Comparison of ENCODE assay signal across 27 cellular contexts in genomic region chr9:5900622-5901021, GRCh38. TPM values are rescaled to one million over a fixed set of nuclear protein-coding genes. Genes with fewer than 3 reads are reported as not detected.
"Had no signal": no experiment of that assay in that cellular context is flagged by ENCODE, and none has a peak within 500 bp of the region (broad histone marks: within the 10 kb centered on the region; RNA-seq: fewer than 3 reads in every experiment).

No MANE protein-coding gene starts in this region.

- H3K4me3 ChIP-seq: breast epithelium, Peyer's patch, SJCRH30 had no signal

- H3K9me3 Mint-ChIP-seq: activated naive CD4-positive, alpha-beta T cell treated with anti-CD3 and anti-CD28 coated beads, Interleukin-2, amount 10 ng/mL, durations not matched to agents 7 days and 5 days; activated T-cell treated with anti-CD3 and anti-CD28 coated beads, Interleukin-2, amount 50 U/mL, for 24 hours; T-helper 1 cell treated with Interleukin-12 subunit alpha and Interleukin-12 subunit beta and Interleukin-4 antibody, amounts not matched to agents 30 μg/mL and 1 μg/mL, for 36 hours; WTC11 had no signal

- H3K36me3 Mint-ChIP-seq: WTC11 had no signal

- H3K4me1 Mint-ChIP-seq: WTC11 had no signal

- H3K36me3 ChIP-seq: breast epithelium, SJCRH30 had no signal

- ATAC-seq: activated CD8-positive, alpha-beta T cell treated with anti-CD3 and anti-CD28 coated beads, Interleukin-2, amount 10 ng/mL, durations not matched to agents 7 days and 5 days; WTC11 had no signal

- H3K4me1 ChIP-seq: breast epithelium, Peyer's patch, SJCRH30 had no signal

- H3K27me3 Mint-ChIP-seq: activated naive CD4-positive, alpha-beta T cell treated with anti-CD3 and anti-CD28 coated beads, Interleukin-2, amount 10 ng/mL, durations not matched to agents 7 days and 5 days; activated T-cell treated with anti-CD3 and anti-CD28 coated beads, Interleukin-2, amount 50 U/mL, for 24 hours had no signal

- H3K9me3 ChIP-seq: breast epithelium, Peyer's patch, SJCRH30 had no signal

- H3K27ac Mint-ChIP-seq: activated CD8-positive, alpha-beta T cell treated with anti-CD3 and anti-CD28 coated beads, Interleukin-2, amount 10 ng/mL, durations not matched to agents 7 days and 5 days; activated naive CD4-positive, alpha-beta T cell treated with anti-CD3 and anti-CD28 coated beads, Interleukin-2, amount 10 ng/mL, durations not matched to agents 7 days and 5 days; activated T-cell treated with anti-CD3 and anti-CD28 coated beads, Interleukin-2, amount 50 U/mL, for 24 hours; T-helper 1 cell treated with Interleukin-12 subunit alpha and Interleukin-12 subunit beta and Interleukin-4 antibody, amounts not matched to agents 30 μg/mL and 1 μg/mL, for 36 hours; WTC11 had no signal

- H3K27me3 ChIP-seq: breast epithelium, Peyer's patch, SJCRH30 had no signal

- H3K27ac ChIP-seq: breast epithelium, Peyer's patch, RWPE1, SJCRH30 had no signal

- H3K4me3 Mint-ChIP-seq: activated CD8-positive, alpha-beta T cell treated with anti-CD3 and anti-CD28 coated beads, Interleukin-2, amount 10 ng/mL, durations not matched to agents 7 days and 5 days; activated naive CD4-positive, alpha-beta T cell treated with anti-CD3 and anti-CD28 coated beads, Interleukin-2, amount 10 ng/mL, durations not matched to agents 7 days and 5 days; activated T-cell treated with anti-CD3 and anti-CD28 coated beads, Interleukin-2, amount 50 U/mL, for 24 hours; T-helper 1 cell treated with Interleukin-12 subunit alpha and Interleukin-12 subunit beta and Interleukin-4 antibody, amounts not matched to agents 30 μg/mL and 1 μg/mL, for 36 hours; WTC11 had no signal

- DNase-seq: activated CD4-positive, alpha-beta T cell treated with anti-CD3 and anti-CD28 coated beads for 48 hours; activated CD4-positive, alpha-beta T cell treated with anti-CD3 and anti-CD28 coated beads, Interleukin-2, amount 50 U/mL, for 4 hours; activated CD4-positive, CD25-positive, alpha-beta regulatory T cell treated with anti-CD3 and anti-CD28 coated beads, Interleukin-2, amount 50 U/mL, for 72 hours; activated CD8-positive, alpha-beta memory T cell treated with anti-CD3 and anti-CD28 coated beads, Interleukin-2, amount 50 U/mL, for 48 hours; activated CD8-positive, alpha-beta T cell treated with anti-CD3 and anti-CD28 coated beads, Interleukin-2, amount 10 ng/mL, durations not matched to agents 7 days and 5 days; activated effector memory CD4-positive, alpha-beta T cell treated with anti-CD3 and anti-CD28 coated beads, Interleukin-2, amount 50 U/mL, for 16 hours; activated naive CD4-positive, alpha-beta T cell treated with anti-CD3 and anti-CD28 coated beads, Interleukin-2, amount 10 ng/mL, durations not matched to agents 7 days and 5 days; activated T-cell treated with anti-CD3 and anti-CD28 coated beads, Interleukin-2, amount 50 U/mL, for 24 hours; aorta; caudate nucleus; MM.1S; NCI-H1105; NCI-H1436; NCI-H1694 treated with DMSO at 0.1 percent for 48 hours; NCI-H2029 treated with DMSO at 0.1 percent for 48 hours; NCI-H345; NCI-H510A treated with DMSO at 0.1 percent for 48 hours; NCI-H69; NK-92 treated with Interleukin-12 subunit alpha and Interleukin-12 subunit beta, amount 100 ng/mL, for 24 hours; OCI-M1; Peyer's patch; Right ventricle myocardium superior; SJCRH30 had no signal

RNA-seq across cellular contexts. Expression of gene MLANA, which starts 9.9 kb away (rescaled TPM):
- total RNA-seq: activated CD8-positive, alpha-beta T cell treated with anti-CD3 and anti-CD28 coated beads, Interleukin-2, amount 10 ng/mL, durations not matched to agents 7 days and 5 days; aorta; breast epithelium; Peyer's patch; Right ventricle myocardium superior; WTC11 had no signal
